ENCODE assay signal across 8 cellular contexts in the genomic region with DNA sequence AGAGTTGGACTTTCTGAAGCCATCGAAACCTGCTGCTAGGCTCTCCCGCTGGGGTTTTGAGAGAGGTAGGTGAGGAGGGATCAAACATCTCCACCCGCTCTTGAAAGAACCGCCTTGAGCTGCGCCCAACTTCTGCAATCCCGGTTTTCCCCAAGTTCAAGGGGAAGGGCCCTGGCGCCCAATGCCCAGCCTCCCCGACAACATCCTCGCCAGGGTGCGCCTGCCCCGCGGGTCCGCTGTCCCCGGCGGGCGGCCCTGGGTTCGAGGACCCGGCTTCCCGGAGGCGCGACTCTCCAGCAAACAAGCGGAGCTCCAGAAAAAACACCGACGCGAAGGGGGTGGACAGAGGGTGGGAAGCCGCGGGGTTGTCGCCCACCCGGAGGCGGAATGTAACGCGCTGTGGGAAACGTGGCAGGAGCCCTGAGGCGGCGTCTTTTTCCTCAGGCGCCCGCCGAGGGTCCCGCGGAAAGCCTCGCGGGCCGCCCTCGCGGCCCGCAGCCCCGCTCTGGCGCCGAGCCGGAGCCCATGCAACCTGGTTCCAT. TPM values are rescaled to one million over a fixed set of nuclear protein-coding genes. Genes with fewer than 3 reads are reported as not detected.
DNase-seq lines count a peak whose midpoint lies in the region; ATAC-seq and TF ChIP-seq lines count a peak whose summit lies in the region.

No MANE protein-coding gene starts in this region.

- H4K20me1 ChIP-seq in BLaER1 treated with 17β-estradiol and CSF1 and Interleukin-3, amounts not matched to agents 10 nM and 100 nM = peaks cover 0 to 42% (median 34%) of the 10 kb centered on the region in 11 experiments; a peak in 15 of 22 replicates

- peak overlapping the region; percentile 73 to 91 (median 82) for H3K4me2 ChIP-seq in BLaER1 treated with 17β-estradiol and CSF1 and Interleukin-3, amounts not matched to agents 10 nM and 100 nM

- H3K27ac ChIP-seq in BLaER1 treated with 17β-estradiol and CSF1 and Interleukin-3, amounts not matched to agents 10 nM and 100 nM = peak overlapping the region; percentile 70 to 95 (median 93)
- H3K27ac ChIP-seq in HUES48 (ENCODE audit: low read depth, low read length) = peak overlapping the region; percentile 53

- intact Hi-C loops in mucosa of descending colon (cut with DNase I, micrococcal nuclease) = no loop called here

- peaks cover 0 to 6% (median 0%) of the 10 kb centered on the region in 11 experiments; a peak in 1 of 22 replicates for H3K9me3 ChIP-seq in BLaER1 treated with 17β-estradiol and CSF1 and Interleukin-3, amounts not matched to agents 10 nM and 100 nM (replicated peaks in 1 of 11)
- no peaks in the 10 kb centered on the region for H3K9me3 ChIP-seq in HUES48 (ENCODE audit: control insufficient read depth, insufficient read depth, low read length)
- no peaks in the 10 kb centered on the region for H3K9me3 ChIP-seq in mucosa of descending colon

- ATAC-seq in GM19467 (IDR thresholded peaks at IDR 0.05; ENCODE audit: unreplicated experiment) (peak; percentile 11), mucosa of descending colon (peak; percentile 46)
- no peak for ATAC-seq in stimulated activated naive CD8-positive, alpha-beta T cell treated with anti-CD3 and anti-CD28 coated beads, Interleukin-15, Interleukin-2, amounts not matched to agents 100 U/mL and 50 U/mL, for 24 hours

- DNase-seq in activated CD4-positive, alpha-beta T cell treated with anti-CD3 and anti-CD28 coated beads, Interleukin-2, amount 50 U/mL, for 1 hour = peak; percentile 22
- peak; percentile 83 for DNase-seq in epithelial cell of esophagus (ENCODE audit: low read depth)
- DNase-seq in mucosa of descending colon = peak; percentile 54 to 76 (median 69)
- DNase-seq in stimulated activated naive CD8-positive, alpha-beta T cell treated with anti-CD3 and anti-CD28 coated beads, Interleukin-15, Interleukin-2, amounts not matched to agents 100 U/mL and 50 U/mL, for 24 hours = peak; percentile 41
- DNase-seq in activated CD4-positive, CD25-positive, alpha-beta regulatory T cell treated with anti-CD3 and anti-CD28 coated beads, Interleukin-2, amount 50 U/mL, for 72 hours = no peak

- H3K27me3 ChIP-seq in BLaER1 treated with 17β-estradiol and CSF1 and Interleukin-3, amounts not matched to agents 10 nM and 100 nM = no peaks in the 10 kb centered on the region
- peaks cover 6% of the 10 kb centered on the region for H3K27me3 ChIP-seq in HUES48 (ENCODE audit: control insufficient read depth, insufficient read depth, low read length)

- TF ChIP-seq CTCF in epithelial cell of esophagus (IDR thresholded peaks at IDR 0.05; ENCODE audit: insufficient read depth, low read depth, low read length, missing control alignments) (no peak), mucosa of descending colon (IDR thresholded peaks at IDR 0.05) (no peak)

- peak overlapping the region; percentile 79 to 99 (median 94) for H3K4me3 ChIP-seq in BLaER1 treated with 17β-estradiol and CSF1 and Interleukin-3, amounts not matched to agents 10 nM and 100 nM
- H3K4me3 ChIP-seq in HUES48 (ENCODE audit: low read depth, low read length) (peak overlapping the region; percentile 70), epithelial cell of esophagus (ENCODE audit: low read length) (peak overlapping the region; percentile 91), mucosa of descending colon (peak overlapping the region; percentile 89)

- peak overlapping the region; percentile 85 to 96 (median 93) for H3K9ac ChIP-seq in BLaER1 treated with 17β-estradiol and CSF1 and Interleukin-3, amounts not matched to agents 10 nM and 100 nM
- H3K9ac ChIP-seq in HUES48 (ENCODE audit: low read depth, low read length) = peak overlapping the region; percentile 72

- H3K4me1 ChIP-seq in BLaER1 treated with 17β-estradiol and CSF1 and Interleukin-3, amounts not matched to agents 10 nM and 100 nM = peaks cover 10 to 21% (median 13%) of the 10 kb centered on the region in 10 experiments
- H3K4me1 ChIP-seq in HUES48 (ENCODE audit: control insufficient read depth, insufficient read depth, low read length) (peaks cover 11% of the 10 kb centered on the region), mucosa of descending colon (ENCODE audit: low read depth) (peaks cover 32% of the 10 kb centered on the region)

- H3K36me3 ChIP-seq in BLaER1 treated with 17β-estradiol and CSF1 and Interleukin-3, amounts not matched to agents 10 nM and 100 nM = peaks cover 0 to 35% (median 25%) of the 10 kb centered on the region in 11 experiments; a peak in 20 of 22 replicates
- H3K36me3 ChIP-seq in HUES48 (ENCODE audit: control insufficient read depth, insufficient read depth, low read length) (peaks cover 18% of the 10 kb centered on the region), mucosa of descending colon (ENCODE audit: low read depth) (no peaks in the 10 kb centered on the region)

RNA-seq across cellular contexts. Expression of a gene that starts 0.6 kb away (rescaled TPM):
- 10 to 100 TPM; 17.5 to 29.6 (median 19.0) TPM for total RNA-seq in mucosa of descending colon
